1 cellular context compared by ENCODE assay signal in genomic region chr2:202377308-202377736, GRCh38.
A peak's percentile ranks its signal among the peaks of the same experiment; 100 is the strongest.
TF ChIP-seq lines count a peak whose summit lies in the region.

No MANE protein-coding gene starts in this region.

TF ChIP-seq in HepG2, 621 proteins besides CTCF, POLR2A, EP300 and RAD21 (continued from another document):
- TF ChIP-seq ZXDC (CRISPR knock-in tag; IDR thresholded peaks at IDR 0.05) (peak; percentile 74; the same call in 1 of the 2 replicates), CERS6 (CRISPR knock-in tag; IDR thresholded peaks at IDR 0.05) (no peak), ZNF878 (CRISPR knock-in tag; IDR thresholded peaks at IDR 0.05) (no peak), ZNF207 (IDR thresholded peaks at IDR 0.05; ENCODE audit: borderline replicate concordance) (no peak), SNAI1 (CRISPR knock-in tag; IDR thresholded peaks at IDR 0.05; ENCODE audit: borderline replicate concordance) (0 out of 2 replicates have a peak, but pooled peaks have one; percentile 85), HNF4A (CRISPR knock-in tag; IDR thresholded peaks at IDR 0.05) (no peak), RORA (CRISPR knock-in tag; IDR thresholded peaks at IDR 0.05) (no peak), SRY (CRISPR knock-in tag; IDR thresholded peaks at IDR 0.05) (0 out of 2 replicates have a peak, but pooled peaks have one; percentile 28), ZNF674 (CRISPR knock-in tag; IDR thresholded peaks at IDR 0.05; ENCODE audit: low read depth) (no peak), NR2C2 (CRISPR knock-in tag; IDR thresholded peaks at IDR 0.05; ENCODE audit: borderline replicate concordance) (no peak), ZNF773 (CRISPR knock-in tag; IDR thresholded peaks at IDR 0.05; ENCODE audit: borderline replicate concordance) (no peak), TGIF2 (CRISPR knock-in tag; IDR thresholded peaks at IDR 0.05) (no peak), NFE2L2 (IDR thresholded peaks at IDR 0.05; ENCODE audit: low read length) (no peak), ARNTL (CRISPR knock-in tag; IDR thresholded peaks at IDR 0.05) (0 out of 2 replicates have a peak, but pooled peaks have one; percentile 42), HCFC1 (IDR thresholded peaks at IDR 0.05; ENCODE audit: low read depth, low read length) (no peak), GATA4 (IDR thresholded peaks at IDR 0.05; ENCODE audit: borderline replicate concordance, low read depth) (no peak), ZNF569 (CRISPR knock-in tag; IDR thresholded peaks at IDR 0.05; ENCODE audit: borderline replicate concordance) (no peak), STAT5B (CRISPR knock-in tag; IDR thresholded peaks at IDR 0.05) (no peak), ZNF766 (CRISPR knock-in tag; IDR thresholded peaks at IDR 0.05; ENCODE audit: borderline replicate concordance) (no peak), PTBP1 (IDR thresholded peaks at IDR 0.05; ENCODE audit: low read depth, low read length, poor library complexity, severe bottlenecking) (no peak), ZNF614 (CRISPR knock-in tag; IDR thresholded peaks at IDR 0.05; ENCODE audit: borderline replicate concordance) (no peak), ZNF839 (CRISPR knock-in tag; IDR thresholded peaks at IDR 0.05; ENCODE audit: borderline replicate concordance) (no peak; the same call in 1 of the 2 replicates), ZNF552 (CRISPR knock-in tag; IDR thresholded peaks at IDR 0.05; ENCODE audit: borderline replicate concordance) (no peak), TOE1 (CRISPR knock-in tag; IDR thresholded peaks at IDR 0.05) (no peak), HDAC6 (IDR thresholded peaks at IDR 0.05; ENCODE audit: low read depth, low read length) (no peak), SNAPC2 (CRISPR knock-in tag; IDR thresholded peaks at IDR 0.05) (no peak), ZNF180 (CRISPR knock-in tag; IDR thresholded peaks at IDR 0.05; ENCODE audit: borderline replicate concordance, low read depth) (no peak), MIXL1 (CRISPR knock-in tag; IDR thresholded peaks at IDR 0.05) (no peak), KDM1A (CRISPR knock-in tag; IDR thresholded peaks at IDR 0.05) (no peak), HMGA1 (CRISPR knock-in tag; conservative IDR thresholded peaks at IDR 0.05) (no peak), ZNF30 (CRISPR knock-in tag; IDR thresholded peaks at IDR 0.05) (no peak)
- TF ChIP-seq, protein P1, sequence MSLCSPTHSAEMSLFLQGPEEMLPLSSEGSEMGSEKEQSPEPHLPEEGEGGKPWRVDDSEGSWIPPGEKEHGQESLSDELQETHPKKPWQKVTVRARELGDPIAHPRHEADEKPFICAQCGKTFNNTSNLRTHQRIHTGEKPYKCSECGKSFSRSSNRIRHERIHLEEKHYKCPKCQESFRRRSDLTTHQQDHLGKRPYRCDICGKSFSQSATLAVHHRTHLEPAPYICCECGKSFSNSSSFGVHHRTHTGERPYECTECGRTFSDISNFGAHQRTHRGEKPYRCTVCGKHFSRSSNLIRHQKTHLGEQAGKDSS (CRISPR knock-in tag; IDR thresholded peaks at IDR 0.05; ENCODE audit: borderline replicate concordance, low read depth), result peak; percentile 63; the same call in 1 of the 2 replicates
- TF ChIP-seq, protein P2, sequence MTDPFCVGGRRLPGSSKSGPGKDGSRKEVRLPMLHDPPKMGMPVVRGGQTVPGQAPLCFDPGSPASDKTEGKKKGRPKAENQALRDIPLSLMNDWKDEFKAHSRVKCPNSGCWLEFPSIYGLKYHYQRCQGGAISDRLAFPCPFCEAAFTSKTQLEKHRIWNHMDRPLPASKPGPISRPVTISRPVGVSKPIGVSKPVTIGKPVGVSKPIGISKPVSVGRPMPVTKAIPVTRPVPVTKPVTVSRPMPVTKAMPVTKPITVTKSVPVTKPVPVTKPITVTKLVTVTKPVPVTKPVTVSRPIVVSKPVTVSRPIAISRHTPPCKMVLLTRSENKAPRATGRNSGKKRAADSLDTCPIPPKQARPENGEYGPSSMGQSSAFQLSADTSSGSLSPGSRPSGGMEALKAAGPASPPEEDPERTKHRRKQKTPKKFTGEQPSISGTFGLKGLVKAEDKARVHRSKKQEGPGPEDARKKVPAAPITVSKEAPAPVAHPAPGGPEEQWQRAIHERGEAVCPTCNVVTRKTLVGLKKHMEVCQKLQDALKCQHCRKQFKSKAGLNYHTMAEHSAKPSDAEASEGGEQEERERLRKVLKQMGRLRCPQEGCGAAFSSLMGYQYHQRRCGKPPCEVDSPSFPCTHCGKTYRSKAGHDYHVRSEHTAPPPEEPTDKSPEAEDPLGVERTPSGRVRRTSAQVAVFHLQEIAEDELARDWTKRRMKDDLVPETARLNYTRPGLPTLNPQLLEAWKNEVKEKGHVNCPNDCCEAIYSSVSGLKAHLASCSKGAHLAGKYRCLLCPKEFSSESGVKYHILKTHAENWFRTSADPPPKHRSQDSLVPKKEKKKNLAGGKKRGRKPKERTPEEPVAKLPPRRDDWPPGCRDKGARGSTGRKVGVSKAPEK (CRISPR knock-in tag; IDR thresholded peaks at IDR 0.05; ENCODE audit: borderline replicate concordance), result peak; percentile 81; the same call in 1 of the 2 replicates
- TF ChIP-seq, protein P3, sequence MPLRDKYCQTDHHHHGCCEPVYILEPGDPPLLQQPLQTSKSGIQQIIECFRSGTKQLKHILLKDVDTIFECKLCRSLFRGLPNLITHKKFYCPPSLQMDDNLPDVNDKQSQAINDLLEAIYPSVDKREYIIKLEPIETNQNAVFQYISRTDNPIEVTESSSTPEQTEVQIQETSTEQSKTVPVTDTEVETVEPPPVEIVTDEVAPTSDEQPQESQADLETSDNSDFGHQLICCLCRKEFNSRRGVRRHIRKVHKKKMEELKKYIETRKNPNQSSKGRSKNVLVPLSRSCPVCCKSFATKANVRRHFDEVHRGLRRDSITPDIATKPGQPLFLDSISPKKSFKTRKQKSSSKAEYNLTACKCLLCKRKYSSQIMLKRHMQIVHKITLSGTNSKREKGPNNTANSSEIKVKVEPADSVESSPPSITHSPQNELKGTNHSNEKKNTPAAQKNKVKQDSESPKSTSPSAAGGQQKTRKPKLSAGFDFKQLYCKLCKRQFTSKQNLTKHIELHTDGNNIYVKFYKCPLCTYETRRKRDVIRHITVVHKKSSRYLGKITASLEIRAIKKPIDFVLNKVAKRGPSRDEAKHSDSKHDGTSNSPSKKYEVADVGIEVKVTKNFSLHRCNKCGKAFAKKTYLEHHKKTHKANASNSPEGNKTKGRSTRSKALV (CRISPR knock-in tag; IDR thresholded peaks at IDR 0.05), result peak; percentile 75; the same call in 1 of the 2 replicates
- TF ChIP-seq, protein P4, sequence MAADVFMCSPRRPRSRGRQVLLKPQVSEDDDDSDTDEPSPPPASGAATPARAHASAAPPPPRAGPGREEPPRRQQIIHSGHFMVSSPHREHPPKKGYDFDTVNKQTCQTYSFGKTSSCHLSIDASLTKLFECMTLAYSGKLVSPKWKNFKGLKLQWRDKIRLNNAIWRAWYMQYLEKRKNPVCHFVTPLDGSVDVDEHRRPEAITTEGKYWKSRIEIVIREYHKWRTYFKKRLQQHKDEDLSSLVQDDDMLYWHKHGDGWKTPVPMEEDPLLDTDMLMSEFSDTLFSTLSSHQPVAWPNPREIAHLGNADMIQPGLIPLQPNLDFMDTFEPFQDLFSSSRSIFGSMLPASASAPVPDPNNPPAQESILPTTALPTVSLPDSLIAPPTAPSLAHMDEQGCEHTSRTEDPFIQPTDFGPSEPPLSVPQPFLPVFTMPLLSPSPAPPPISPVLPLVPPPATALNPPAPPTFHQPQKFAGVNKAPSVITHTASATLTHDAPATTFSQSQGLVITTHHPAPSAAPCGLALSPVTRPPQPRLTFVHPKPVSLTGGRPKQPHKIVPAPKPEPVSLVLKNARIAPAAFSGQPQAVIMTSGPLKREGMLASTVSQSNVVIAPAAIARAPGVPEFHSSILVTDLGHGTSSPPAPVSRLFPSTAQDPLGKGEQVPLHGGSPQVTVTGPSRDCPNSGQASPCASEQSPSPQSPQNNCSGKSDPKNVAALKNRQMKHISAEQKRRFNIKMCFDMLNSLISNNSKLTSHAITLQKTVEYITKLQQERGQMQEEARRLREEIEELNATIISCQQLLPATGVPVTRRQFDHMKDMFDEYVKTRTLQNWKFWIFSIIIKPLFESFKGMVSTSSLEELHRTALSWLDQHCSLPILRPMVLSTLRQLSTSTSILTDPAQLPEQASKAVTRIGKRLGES (CRISPR knock-in tag; IDR thresholded peaks at IDR 0.05; ENCODE audit: borderline replicate concordance), result no peak
- TF ChIP-seq, protein P5, sequence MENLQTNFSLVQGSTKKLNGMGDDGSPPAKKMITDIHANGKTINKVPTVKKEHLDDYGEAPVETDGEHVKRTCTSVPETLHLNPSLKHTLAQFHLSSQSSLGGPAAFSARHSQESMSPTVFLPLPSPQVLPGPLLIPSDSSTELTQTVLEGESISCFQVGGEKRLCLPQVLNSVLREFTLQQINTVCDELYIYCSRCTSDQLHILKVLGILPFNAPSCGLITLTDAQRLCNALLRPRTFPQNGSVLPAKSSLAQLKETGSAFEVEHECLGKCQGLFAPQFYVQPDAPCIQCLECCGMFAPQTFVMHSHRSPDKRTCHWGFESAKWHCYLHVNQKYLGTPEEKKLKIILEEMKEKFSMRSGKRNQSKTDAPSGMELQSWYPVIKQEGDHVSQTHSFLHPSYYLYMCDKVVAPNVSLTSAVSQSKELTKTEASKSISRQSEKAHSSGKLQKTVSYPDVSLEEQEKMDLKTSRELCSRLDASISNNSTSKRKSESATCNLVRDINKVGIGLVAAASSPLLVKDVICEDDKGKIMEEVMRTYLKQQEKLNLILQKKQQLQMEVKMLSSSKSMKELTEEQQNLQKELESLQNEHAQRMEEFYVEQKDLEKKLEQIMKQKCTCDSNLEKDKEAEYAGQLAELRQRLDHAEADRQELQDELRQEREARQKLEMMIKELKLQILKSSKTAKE (CRISPR knock-in tag; IDR thresholded peaks at IDR 0.05; ENCODE audit: borderline replicate concordance), result no peak
- TF ChIP-seq, protein P6, sequence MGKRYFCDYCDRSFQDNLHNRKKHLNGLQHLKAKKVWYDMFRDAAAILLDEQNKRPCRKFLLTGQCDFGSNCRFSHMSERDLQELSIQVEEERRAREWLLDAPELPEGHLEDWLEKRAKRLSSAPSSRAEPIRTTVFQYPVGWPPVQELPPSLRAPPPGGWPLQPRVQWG (CRISPR knock-in tag; IDR thresholded peaks at IDR 0.05; ENCODE audit: borderline replicate concordance, low read depth), result no peak
